1 cellular context compared by ENCODE assay signal in the genomic region with DNA sequence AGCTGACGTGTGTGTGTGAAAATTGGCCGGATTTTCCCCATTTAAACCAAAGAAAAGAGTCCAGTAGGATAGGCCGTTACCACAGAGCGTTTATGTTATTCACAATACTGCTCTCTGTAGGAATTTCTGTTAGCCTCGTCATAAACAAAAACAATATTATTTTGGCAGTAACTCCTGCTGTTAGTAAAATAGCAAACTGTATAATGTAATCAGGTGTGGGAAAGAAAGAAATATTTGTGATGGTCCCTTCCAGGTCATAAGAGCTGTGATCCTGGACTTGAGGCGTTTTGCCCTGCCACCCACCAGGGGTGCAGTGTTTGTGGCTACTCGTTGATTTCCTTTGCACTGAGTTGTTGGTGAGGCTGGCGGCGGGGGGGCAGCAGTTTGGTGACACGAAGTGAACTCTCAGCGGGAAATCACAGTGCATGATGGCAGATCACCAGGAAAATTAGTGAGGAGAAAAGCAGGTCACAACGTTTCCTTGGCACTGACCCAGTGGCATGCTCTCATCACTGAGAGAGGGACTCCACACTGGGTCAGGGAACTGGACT.
TF ChIP-seq lines count a peak whose summit lies in the region.

No MANE protein-coding gene starts in this region.

TF ChIP-seq in GM23338, 12 proteins besides CTCF, POLR2A, EP300 and RAD21 (continued from another document):
- TF ChIP-seq, protein P1, sequence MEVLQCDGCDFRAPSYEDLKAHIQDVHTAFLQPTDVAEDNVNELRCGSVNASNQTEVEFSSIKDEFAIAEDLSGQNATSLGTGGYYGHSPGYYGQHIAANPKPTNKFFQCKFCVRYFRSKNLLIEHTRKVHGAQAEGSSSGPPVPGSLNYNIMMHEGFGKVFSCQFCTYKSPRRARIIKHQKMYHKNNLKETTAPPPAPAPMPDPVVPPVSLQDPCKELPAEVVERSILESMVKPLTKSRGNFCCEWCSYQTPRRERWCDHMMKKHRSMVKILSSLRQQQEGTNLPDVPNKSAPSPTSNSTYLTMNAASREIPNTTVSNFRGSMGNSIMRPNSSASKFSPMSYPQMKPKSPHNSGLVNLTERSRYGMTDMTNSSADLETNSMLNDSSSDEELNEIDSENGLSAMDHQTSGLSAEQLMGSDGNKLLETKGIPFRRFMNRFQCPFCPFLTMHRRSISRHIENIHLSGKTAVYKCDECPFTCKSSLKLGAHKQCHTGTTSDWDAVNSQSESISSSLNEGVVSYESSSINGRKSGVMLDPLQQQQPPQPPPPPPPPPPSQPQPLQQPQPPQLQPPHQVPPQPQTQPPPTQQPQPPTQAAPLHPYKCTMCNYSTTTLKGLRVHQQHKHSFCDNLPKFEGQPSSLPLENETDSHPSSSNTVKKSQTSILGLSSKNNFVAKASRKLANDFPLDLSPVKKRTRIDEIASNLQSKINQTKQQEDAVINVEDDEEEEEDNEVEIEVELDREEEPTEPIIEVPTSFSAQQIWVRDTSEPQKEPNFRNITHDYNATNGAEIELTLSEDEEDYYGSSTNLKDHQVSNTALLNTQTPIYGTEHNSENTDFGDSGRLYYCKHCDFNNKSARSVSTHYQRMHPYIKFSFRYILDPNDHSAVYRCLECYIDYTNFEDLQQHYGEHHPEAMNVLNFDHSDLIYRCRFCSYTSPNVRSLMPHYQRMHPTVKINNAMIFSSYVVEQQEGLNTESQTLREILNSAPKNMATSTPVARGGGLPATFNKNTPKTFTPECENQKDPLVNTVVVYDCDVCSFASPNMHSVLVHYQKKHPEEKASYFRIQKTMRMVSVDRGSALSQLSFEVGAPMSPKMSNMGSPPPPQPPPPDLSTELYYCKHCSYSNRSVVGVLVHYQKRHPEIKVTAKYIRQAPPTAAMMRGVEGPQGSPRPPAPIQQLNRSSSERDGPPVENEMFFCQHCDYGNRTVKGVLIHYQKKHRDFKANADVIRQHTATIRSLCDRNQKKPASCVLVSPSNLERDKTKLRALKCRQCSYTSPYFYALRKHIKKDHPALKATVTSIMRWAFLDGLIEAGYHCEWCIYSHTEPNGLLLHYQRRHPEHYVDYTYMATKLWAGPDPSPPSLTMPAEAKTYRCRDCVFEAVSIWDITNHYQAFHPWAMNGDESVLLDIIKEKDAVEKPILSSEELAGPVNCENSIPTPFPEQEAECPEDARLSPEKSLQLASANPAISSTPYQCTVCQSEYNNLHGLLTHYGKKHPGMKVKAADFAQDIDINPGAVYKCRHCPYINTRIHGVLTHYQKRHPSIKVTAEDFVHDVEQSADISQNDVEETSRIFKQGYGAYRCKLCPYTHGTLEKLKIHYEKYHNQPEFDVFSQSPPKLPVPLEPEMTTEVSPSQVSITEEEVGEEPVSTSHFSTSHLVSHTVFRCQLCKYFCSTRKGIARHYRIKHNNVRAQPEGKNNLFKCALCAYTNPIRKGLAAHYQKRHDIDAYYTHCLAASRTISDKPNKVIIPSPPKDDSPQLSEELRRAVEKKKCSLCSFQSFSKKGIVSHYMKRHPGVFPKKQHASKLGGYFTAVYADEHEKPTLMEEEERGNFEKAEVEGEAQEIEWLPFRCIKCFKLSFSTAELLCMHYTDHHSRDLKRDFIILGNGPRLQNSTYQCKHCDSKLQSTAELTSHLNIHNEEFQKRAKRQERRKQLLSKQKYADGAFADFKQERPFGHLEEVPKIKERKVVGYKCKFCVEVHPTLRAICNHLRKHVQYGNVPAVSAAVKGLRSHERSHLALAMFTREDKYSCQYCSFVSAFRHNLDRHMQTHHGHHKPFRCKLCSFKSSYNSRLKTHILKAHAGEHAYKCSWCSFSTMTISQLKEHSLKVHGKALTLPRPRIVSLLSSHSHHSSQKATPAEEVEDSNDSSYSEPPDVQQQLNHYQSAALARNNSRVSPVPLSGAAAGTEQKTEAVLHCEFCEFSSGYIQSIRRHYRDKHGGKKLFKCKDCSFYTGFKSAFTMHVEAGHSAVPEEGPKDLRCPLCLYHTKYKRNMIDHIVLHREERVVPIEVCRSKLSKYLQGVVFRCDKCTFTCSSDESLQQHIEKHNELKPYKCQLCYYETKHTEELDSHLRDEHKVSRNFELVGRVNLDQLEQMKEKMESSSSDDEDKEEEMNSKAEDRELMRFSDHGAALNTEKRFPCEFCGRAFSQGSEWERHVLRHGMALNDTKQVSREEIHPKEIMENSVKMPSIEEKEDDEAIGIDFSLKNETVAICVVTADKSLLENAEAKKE (CRISPR knock-in tag; IDR thresholded peaks at IDR 0.05), result no peak
- TF ChIP-seq POLR2AphosphoS5 (IDR thresholded peaks at IDR 0.05; ENCODE audit: low read depth), result no peak
- no peak for TF ChIP-seq JUNB (IDR thresholded peaks at IDR 0.05; ENCODE audit: unreplicated experiment)
